Comparison of ENCODE assay signal across 31 cellular contexts in the genomic region with DNA sequence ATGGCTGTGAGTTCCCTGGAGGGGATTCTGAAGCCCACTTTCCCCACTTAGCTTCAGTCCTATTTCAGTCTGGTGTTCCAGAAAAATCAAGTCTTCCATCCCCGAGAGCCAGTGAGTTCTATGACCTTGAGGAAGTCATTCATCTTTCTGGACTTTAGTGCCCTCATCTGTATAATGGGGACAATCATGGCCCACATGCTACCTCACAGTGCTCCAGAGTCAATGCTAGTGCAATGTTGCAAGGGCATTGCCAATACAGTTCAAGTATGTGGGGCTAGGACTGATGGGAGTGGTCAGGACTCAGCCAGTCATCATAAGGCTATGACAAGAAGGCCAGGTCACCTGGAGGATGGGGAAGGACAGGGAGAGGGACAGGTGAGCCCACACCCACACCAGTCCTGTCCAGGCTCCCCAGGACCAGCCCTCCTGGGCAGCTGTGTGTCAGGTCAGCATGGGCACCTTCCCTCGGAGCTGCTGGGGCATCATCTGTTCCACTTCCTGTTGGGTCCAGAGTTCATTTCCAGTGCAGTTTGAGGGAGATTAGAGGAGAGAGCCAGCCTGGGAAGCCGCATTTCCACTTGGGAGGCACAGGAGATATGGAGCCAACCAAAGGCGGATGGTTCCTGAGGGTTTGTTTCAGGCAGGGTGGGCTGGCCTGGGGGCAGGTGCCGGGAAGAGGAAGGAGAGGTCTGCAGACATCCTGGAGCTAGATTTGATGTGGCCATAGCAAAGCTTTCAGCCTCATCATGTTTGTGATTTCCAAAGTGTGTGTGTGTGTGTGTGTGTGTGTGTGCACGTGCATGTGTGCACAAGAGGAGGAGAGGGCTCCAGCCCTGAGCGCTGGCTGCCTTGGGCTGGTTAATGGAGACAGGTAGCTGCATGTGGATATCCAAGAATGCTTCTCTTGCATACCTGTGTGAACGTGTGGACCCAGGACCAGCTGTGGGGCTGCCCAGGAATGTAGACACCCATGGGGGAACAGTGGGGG. TPM values are rescaled to one million over a fixed set of nuclear protein-coding genes. Genes with fewer than 3 reads are reported as not detected.
DNase-seq lines count a peak whose midpoint lies in the region; ATAC-seq, FAIRE-seq and TF ChIP-seq lines count a peak whose summit lies in the region.
"Had no signal": no experiment of that assay in that cellular context is flagged by ENCODE, and none has a peak within 500 bp of the region (broad histone marks: within the 10 kb centered on the region; RNA-seq: fewer than 3 reads in every experiment).

No MANE protein-coding gene starts in this region.

- intact Hi-C loops in K562 (cut with micrococcal nuclease) (no loop called here), left colon (cut with DNase I, micrococcal nuclease) (loop anchor here in 1 of 2 donors (10.0 kb wide), 1 partner anchor 137 kb away; no protein-coding TSS in a partner anchor)

- no peak for TF ChIP-seq POLR2A in K562 (conservative IDR thresholded peaks at IDR 0.05)

- no peaks in the 10 kb centered on the region for H3K36me3 ChIP-seq in K562 (ENCODE audit: control insufficient read depth, insufficient read depth, low read length)
- H3K36me3 ChIP-seq in small intestine (ENCODE audit: control insufficient read depth in 2 of 2, insufficient read depth in 2 of 2, low read length in 2 of 2) = no peaks in the 10 kb centered on the region
- H3K36me3 ChIP-seq: SJCRH30 had no signal

- DNase-seq in HTR-8/SVneo (ENCODE audit: insufficient read length, low spot score) (no peak), K562 (ENCODE audit: extremely low read depth in 1 of 4, low spot score in 3 of 4) (no peak), left colon (peak in 1 of 2 donors; percentile 18), small intestine (peak; percentile 85), iPS-NIHi11 (ENCODE audit: low spot score) (no peak)
- DNase-seq in NK-92 treated with Interleukin-12 subunit alpha and Interleukin-12 subunit beta, amount 100 ng/mL, for 24 hours (lab: John Stamatoyannopoulos, UW) = no peak
- no peak for DNase-seq in activated CD4-positive, alpha-beta T cell treated with anti-CD3 and anti-CD28 coated beads for 48 hours
- DNase-seq: C1 segment of cervical spinal cord; CD4-positive, alpha-beta memory T cell; COR-L47; DMS79; EL; GDM1; GOT3; NCI-H1092; NCI-H1417 treated with DMSO at 0.1 percent for 48 hours; NCI-H187; NCI-H2171 treated with DMSO at 0.1 percent for 48 hours; NCI-H524; NCI-H774; PC-9; SJCRH30 had no signal

- H3K9ac ChIP-seq in K562 (ENCODE audit: insufficient read depth in 1 of 2, low read depth in 2 of 2, low read length in 2 of 2) = no peak overlapping the region
- H3K9ac ChIP-seq: KMS-11 had no signal

- no peak overlapping the region for H2AFZ ChIP-seq in K562 (ENCODE audit: low read depth, low read length)
- H2AFZ ChIP-seq: PC-9 had no signal

- no peak for TF ChIP-seq RAD21 in K562 (CRISPR knock-in tag; conservative IDR thresholded peaks at IDR 0.05 in 1 of 2, IDR thresholded peaks at IDR 0.05 in 1 of 2)

- no peak overlapping the region for H3K27ac ChIP-seq in K562 (ENCODE audit: extremely low read depth, low read depth, low read length)
- no peak overlapping the region for H3K27ac ChIP-seq in small intestine (ENCODE audit: low read depth in 1 of 2, low read length in 1 of 2)
- H3K27ac ChIP-seq: A549, KMS-11, PC-9, SJCRH30 had no signal

- 0 out of 2 replicates have a peak, but pooled peaks cover 14% of the 10 kb centered on the region for H4K20me1 ChIP-seq in K562 (replicated peaks; ENCODE audit: control insufficient read depth, insufficient read depth, low read length)

- no peaks in the 10 kb centered on the region for H3K9me1 ChIP-seq in K562 (ENCODE audit: control insufficient read depth, insufficient read depth, low read length)

- ATAC-seq in K562 (no peak), left colon (peak; percentile 65), HG02938 (IDR thresholded peaks at IDR 0.05; ENCODE audit: unreplicated experiment) (no peak)
- ATAC-seq: A549, GM12878, HCT116, Right ventricle myocardium inferior, SK-N-SH treated with all-trans-retinoic acid at 6 μM for 48 hours had no signal

- H3K27me3 ChIP-seq in K562 (ENCODE audit: control insufficient read depth in 2 of 2, insufficient read depth in 2 of 2, low read length in 2 of 2) (peaks cover 11 to 37% of the 10 kb centered on the region in 2 experiments; a peak in 4 of 5 replicates), small intestine (ENCODE audit: control insufficient read depth in 2 of 2, insufficient read depth in 2 of 2, low read length in 2 of 2) (peaks cover 0 to 25% of the 10 kb centered on the region in 2 donors)
- H3K27me3 ChIP-seq: SJCRH30 had no signal

- FAIRE-seq in HTR-8/SVneo (lab: Jason Lieb, UNC) (peak; percentile 80), K562 (lab: Jason Lieb, UNC) (no peak), small intestine (lab: Jason Lieb, UNC) (no peak)
- FAIRE-seq: A549, GM12878 had no signal

- TF ChIP-seq EP300 in K562 (IDR thresholded peaks at IDR 0.05; ENCODE audit: low read length) = no peak

- no peak for TF ChIP-seq CTCF in K562 (IDR thresholded peaks at IDR 0.05 in 2 of 3, conservative IDR thresholded peaks at IDR 0.05 in 1 of 3; ENCODE audit: insufficient read depth in 2 of 3, low read depth in 1 of 3, low read length in 3 of 3)

- no peak overlapping the region for H3K4me2 ChIP-seq in K562 (ENCODE audit: insufficient read depth, low read length)
- H3K4me2 ChIP-seq: A549, KMS-11, PC-9 had no signal

- BruUV-seq in K562 (replicated peaks; lab: Mats Ljungman, UMichigan) = no TSS peak

- 4% methylated on average over 8 of the region's 8 CpGs for WGBS in K562 (ENCODE audit: insufficient coverage, low coverage, missing lambda C conversion rate)
- 24 to 51% (median 31%) methylated on average over 8 of the region's 8 CpGs for WGBS in small intestine, 3 donors

- CTCF ChIA-PET in K562 (lab: Yijun Ruan, JAX; ENCODE audit: low intra/inter-chr PET ratio) = no interaction called here

- H3K9me3 ChIP-seq in K562 (replicated peaks; ENCODE audit: control insufficient read depth, insufficient read depth, low read depth, low read length) (peaks cover 3% of the 10 kb centered on the region; the same call in 1 of the 2 replicates), small intestine (ENCODE audit: control insufficient read depth, low read depth) (no peaks in the 10 kb centered on the region)

- POLR2A ChIA-PET in K562 (lab: Yijun Ruan, JAX) = no interaction called here

- H3K4me3 ChIP-seq in K562 (no peak overlapping the region), small intestine (ENCODE audit: low read depth in 1 of 2, low read length in 2 of 2) (no peak overlapping the region)
- H3K4me3 ChIP-seq: A549, GM12878, PC-9, SJCRH30 had no signal

- in situ Hi-C loops in K562 (cut with MboI) = loop anchor here (25.0 kb wide), 2 partner anchors 210 to 860 kb away; a partner anchor contains a TSS

- H3K4me1 ChIP-seq in K562 (replicated peaks in 1 of 2; ENCODE audit: control insufficient read depth in 2 of 2, insufficient read depth in 2 of 2, low read length in 2 of 2) (peaks cover 0 to 16% of the 10 kb centered on the region in 2 experiments; a peak in 3 of 5 replicates), small intestine (ENCODE audit: control insufficient read depth in 2 of 2, insufficient read depth in 1 of 2, low read depth in 1 of 2, low read length in 1 of 2) (peaks cover 0 to 2% of the 10 kb centered on the region in 2 donors)
- H3K4me1 ChIP-seq: SJCRH30 had no signal

- H3K79me2 ChIP-seq in K562 (ENCODE audit: control insufficient read depth, insufficient read depth, low read length) = no peaks in the 10 kb centered on the region

TF ChIP-seq in K562, 482 proteins besides CTCF, POLR2A, EP300 and RAD21 (continues in another document):
- no peak for TF ChIP-seq CBX3 (IDR thresholded peaks at IDR 0.05; ENCODE audit: borderline replicate concordance in 1 of 2, low read length in 2 of 2)
- peak; percentile 73; the same call in 1 of the 2 replicates for TF ChIP-seq BCOR (IDR thresholded peaks at IDR 0.05)

RNA-seq across cellular contexts. Expression of a gene that starts 3.9 kb away (rescaled TPM):
- not detected in 2 replicates for total RNA-seq in K562 (2011; cell fraction: chromatin; rRNA removed; ENCODE audit: low replicate concordance)
- total RNA-seq in K562 (2011; cell fraction: nucleolus; rRNA removed) = not detected in 2 replicates
- not detected in 2 replicates for total RNA-seq in K562 (2011; cell fraction: nucleoplasm; rRNA removed)
- not detected in 2 replicates for total RNA-seq in K562 (2014; rRNA removed)
- not detected in 2 replicates for total RNA-seq in K562 (2014; rRNA removed; fragmentation: Illumina TruSeq; extraction: Trizol)
- total RNA-seq in K562 (2015; rRNA removed; fragmentation: Illumina TruSeq; extraction: Trizol) = not detected in 2 replicates
- not detected in 2 replicates for total RNA-seq in K562 (2021)
- not detected in 2 replicates for polyA plus RNA-seq in K562 (2011; rRNA removed)
- not detected in 2 replicates for polyA plus RNA-seq in K562 (2011; cell fraction: cytosol; rRNA removed)
- not detected in 2 replicates for polyA plus RNA-seq in K562 (2011; cell fraction: nucleus; rRNA removed)
- polyA plus RNA-seq in K562 (2012) = not detected in 2 replicates
- not detected in 2 replicates for polyA plus RNA-seq in K562 (2014; fragmentation: Illumina TruSeq; extraction: Trizol)
- polyA plus RNA-seq in K562 (2014; fragmentation: Nextera tagmentation; extraction: Ambion mirVana) = not detected
- not detected in 2 replicates for polyA plus RNA-seq in K562 (2014; rRNA removed)
- not detected in 2 replicates for polyA minus RNA-seq in K562 (2011; rRNA and poly(A)+ RNA removed)
- polyA minus RNA-seq in K562 (2011; cell fraction: cytosol; rRNA and poly(A)+ RNA removed) = not detected in 2 replicates
- polyA minus RNA-seq in K562 (2011; cell fraction: nucleus; rRNA and poly(A)+ RNA removed) = not detected in 2 replicates
- total RNA-seq in left colon = not detected
- polyA plus RNA-seq in small intestine = under 1 TPM; 0.22 to 0.63 (median 0.54) TPM
- total RNA-seq: CD4-positive, alpha-beta memory T cell; GM12878; HT1080; PC-9; Right ventricle myocardium inferior; RPMI7951; SJCRH30 had no signal
- polyA plus RNA-seq: CD4-positive, alpha-beta memory T cell; GM12878 had no signal

RNA-seq across cellular contexts. Expression of a gene that starts 29.0 kb away (rescaled TPM):
- total RNA-seq in K562 (2011; cell fraction: chromatin; rRNA removed; ENCODE audit: low replicate concordance) = 8.1 and 10.9 TPM in 2 replicates
- 6.1 and 6.8 TPM in 2 replicates for total RNA-seq in K562 (2011; cell fraction: nucleolus; rRNA removed)
- total RNA-seq in K562 (2011; cell fraction: nucleoplasm; rRNA removed) = 7.8 and 8.3 TPM in 2 replicates
- total RNA-seq in K562 (2014; rRNA removed) (1.5 and 2.9 TPM in 2 replicates), K562 (2014; rRNA removed; fragmentation: Illumina TruSeq; extraction: Trizol) (2.2 and 2.4 TPM in 2 replicates), K562 (2015; rRNA removed; fragmentation: Illumina TruSeq; extraction: Trizol) (2.6 and 2.8 TPM in 2 replicates), K562 (2021) (2.7 and 3.5 TPM in 2 replicates), left colon (under 1 TPM; 0.39 to 0.95 TPM)
- polyA plus RNA-seq in K562 (2011; rRNA removed) (5.9 and 6.1 TPM in 2 replicates), K562 (2014; fragmentation: Illumina TruSeq; extraction: Trizol) (3.2 and 3.6 TPM in 2 replicates), K562 (2014; fragmentation: Nextera tagmentation; extraction: Ambion mirVana) (1 to 10 TPM; 2.1 to 3.5 TPM), K562 (2014; rRNA removed) (2.5 and 3.3 TPM in 2 replicates), small intestine (1 to 10 TPM; 2.9 to 8.9 (median 5.4) TPM)
- polyA plus RNA-seq in K562 (2011; cell fraction: cytosol; rRNA removed) = 3.4 and 3.9 TPM in 2 replicates
- 18.0 and 19.7 TPM in 2 replicates for polyA plus RNA-seq in K562 (2011; cell fraction: nucleus; rRNA removed)
- polyA plus RNA-seq in K562 (2012) = 2.5 and 2.8 TPM in 2 replicates
- 2.9 and 3.6 TPM in 2 replicates for polyA minus RNA-seq in K562 (2011; rRNA and poly(A)+ RNA removed)
- polyA minus RNA-seq in K562 (2011; cell fraction: cytosol; rRNA and poly(A)+ RNA removed) = 2.0 and 2.4 TPM in 2 replicates
- polyA minus RNA-seq in K562 (2011; cell fraction: nucleus; rRNA and poly(A)+ RNA removed) = 2.6 and 2.7 TPM in 2 replicates
- total RNA-seq: CD4-positive, alpha-beta memory T cell; GM12878 had no signal
- polyA plus RNA-seq: CD4-positive, alpha-beta memory T cell had no signal
